Comparison of ENCODE assay signal across 1 cellular context in genomic region chr4:26298198-26298950, GRCh38.
TF ChIP-seq lines count a peak whose summit lies in the region.

No MANE protein-coding gene starts in this region.

TF ChIP-seq in GM23338, 12 proteins besides CTCF, POLR2A, EP300 and RAD21 (continued from another document):
- TF ChIP-seq ZNF462 (CRISPR knock-in tag; IDR thresholded peaks at IDR 0.05) (no peak), STAT1 (IDR thresholded peaks at IDR 0.05; ENCODE audit: unreplicated experiment) (no peak), EZH2phosphoT487 (IDR thresholded peaks at IDR 0.05; ENCODE audit: unreplicated experiment) (no peak), ZNF331 (CRISPR knock-in tag; IDR thresholded peaks at IDR 0.05; ENCODE audit: low read depth) (no peak), EZH2 (IDR thresholded peaks at IDR 0.05; ENCODE audit: low read depth, unreplicated experiment) (no peak)
